8 cellular contexts compared by ENCODE assay signal in the genomic region with DNA sequence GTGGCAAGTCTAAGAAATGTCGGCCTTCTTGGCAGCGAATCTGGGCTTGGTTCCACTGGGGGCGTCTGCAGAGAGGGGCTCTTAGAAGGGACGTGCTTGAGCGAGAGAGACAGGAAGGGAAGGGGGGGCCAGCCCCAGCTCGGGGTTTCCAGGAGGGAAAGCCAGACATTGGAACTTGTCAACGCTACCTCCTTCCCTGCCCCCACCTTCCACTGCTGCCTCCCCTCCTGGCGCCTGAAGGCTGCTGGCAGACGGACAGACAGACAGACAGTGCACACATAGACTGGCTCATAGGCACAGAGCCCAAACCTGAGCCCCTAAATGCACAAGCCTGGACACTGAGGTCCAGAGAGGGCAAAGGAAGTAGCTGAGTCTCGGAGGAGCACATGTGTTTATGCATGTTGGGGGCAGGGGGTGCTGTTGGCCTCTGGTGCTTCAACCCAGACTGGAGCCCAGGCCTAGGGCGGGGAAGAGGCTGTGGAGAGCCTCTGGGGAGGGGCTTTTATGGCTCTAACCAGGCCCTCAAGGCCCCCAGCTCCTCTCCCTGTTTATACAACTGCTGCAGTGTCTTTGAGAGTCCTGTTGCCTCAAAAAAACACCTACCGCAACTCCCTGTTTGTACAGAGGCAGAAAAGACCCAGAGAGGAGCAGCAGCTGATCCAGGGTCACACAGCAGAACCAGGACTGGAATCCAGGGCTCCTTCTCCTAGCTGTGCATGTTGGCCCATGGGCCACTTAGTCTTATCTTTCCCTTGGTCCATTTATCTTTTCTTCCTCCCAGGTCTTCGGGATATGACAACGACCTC. TPM values are rescaled to one million over a fixed set of nuclear protein-coding genes. Genes with fewer than 3 reads are reported as not detected.
A peak's percentile ranks its signal among the peaks of the same experiment; 100 is the strongest.
DNase-seq lines count a peak whose midpoint lies in the region; ATAC-seq, FAIRE-seq and TF ChIP-seq lines count a peak whose summit lies in the region.

No MANE protein-coding gene starts in this region.

- intact Hi-C loops in activated T-helper 1 cell treated with anti-CD3 and anti-CD28 coated beads, Interleukin-12 subunit alpha, Interleukin-12 subunit beta, Interleukin-2, Interleukin-4 antibody, amounts not matched to agents 30 ng/mL and 10 ng/mL and 1 ng/mL, durations not matched to agents 14 hours and 24 hours and 36 hours (cut with micrococcal nuclease) = loop anchor here (1.0 to 2.0 kb wide), 6 partner anchors 33 to 140 kb away; a partner anchor contains a TSS
- intact Hi-C loops in pancreas (cut with DNase I) = no loop called here

- no peaks in the 10 kb centered on the region for H4K20me1 ChIP-seq in MM.1S (ENCODE audit: insufficient read depth, low read length)

- H3F3A ChIP-seq in MM.1S (ENCODE audit: insufficient read depth, low read length) = no peaks in the 10 kb centered on the region

- H3K9me2 ChIP-seq in MM.1S (replicated peaks; ENCODE audit: insufficient read depth, low read length) = no peaks in the 10 kb centered on the region

- H3K9ac ChIP-seq in MM.1S (ENCODE audit: low read length) = no peak overlapping the region

- H3K9me3 Mint-ChIP-seq in activated T-helper 1 cell treated with anti-CD3 and anti-CD28 coated beads, Interleukin-12 subunit alpha, Interleukin-12 subunit beta, Interleukin-2, Interleukin-4 antibody, amounts not matched to agents 30 ng/mL and 10 ng/mL and 1 ng/mL, durations not matched to agents 14 hours and 24 hours and 36 hours = no peaks in the 10 kb centered on the region
- peaks cover 32% of the 10 kb centered on the region for H3K9me3 Mint-ChIP-seq in glutamatergic neuron (ENCODE audit: unreplicated experiment)

- H3K27ac Mint-ChIP-seq in activated T-helper 1 cell treated with anti-CD3 and anti-CD28 coated beads, Interleukin-12 subunit alpha, Interleukin-12 subunit beta, Interleukin-2, Interleukin-4 antibody, amounts not matched to agents 30 ng/mL and 10 ng/mL and 1 ng/mL, durations not matched to agents 14 hours and 24 hours and 36 hours = peak overlapping the region; percentile 97
- H3K27ac Mint-ChIP-seq in glutamatergic neuron (ENCODE audit: unreplicated experiment) = peak overlapping the region; percentile 91

- DNase-seq in EH (ENCODE audit: low read depth) (peak; percentile 42), NCI-H82 (lab: John Stamatoyannopoulos, UW) (peak; percentile 79), glutamatergic neuron (peak; percentile 61), MM.1S (no peak), pancreas (no peak)
- peak; percentile 54 for DNase-seq in activated T-helper 1 cell treated with anti-CD3 and anti-CD28 coated beads, Interleukin-12 subunit alpha, Interleukin-12 subunit beta, Interleukin-2, Interleukin-4 antibody, amounts not matched to agents 30 ng/mL and 10 ng/mL and 1 ng/mL, durations not matched to agents 14 hours and 24 hours and 36 hours (ENCODE audit: low spot score)
- DNase-seq in stimulated activated CD4-positive, alpha-beta T cell treated with anti-CD3 and anti-CD28 coated beads, Interleukin-12 subunit alpha, Interleukin-12 subunit beta, amount 100 ng/mL, for 24 hours (ENCODE audit: low read depth in 2 of 2) = peak; percentile 43 to 64

- H2AFZ ChIP-seq in MM.1S (ENCODE audit: low read length) = no peak overlapping the region

- H3K9me3 ChIP-seq in MM.1S (replicated peaks; ENCODE audit: insufficient read depth, low read length) (no peaks in the 10 kb centered on the region), pancreas (no peaks in the 10 kb centered on the region)

- 50 to 61% methylated on average over 13 to 14 of the region's 14 CpGs for WGBS in pancreas, 2 donors

- peak overlapping the region; percentile 90 for H3K4me3 Mint-ChIP-seq in activated T-helper 1 cell treated with anti-CD3 and anti-CD28 coated beads, Interleukin-12 subunit alpha, Interleukin-12 subunit beta, Interleukin-2, Interleukin-4 antibody, amounts not matched to agents 30 ng/mL and 10 ng/mL and 1 ng/mL, durations not matched to agents 14 hours and 24 hours and 36 hours
- peak overlapping the region; percentile 72 for H3K4me3 Mint-ChIP-seq in glutamatergic neuron (ENCODE audit: unreplicated experiment)

- H3K4me2 ChIP-seq in MM.1S (ENCODE audit: low read depth, low read length) = no peak overlapping the region

- FAIRE-seq in pancreas (lab: Jason Lieb, UNC) = no peak

- H3K27me3 ChIP-seq in MM.1S (replicated peaks; ENCODE audit: insufficient read depth, low read length) = no peaks in the 10 kb centered on the region
- no peaks in the 10 kb centered on the region for H3K27me3 ChIP-seq in pancreas

- H3K4me1 Mint-ChIP-seq in activated T-helper 1 cell treated with anti-CD3 and anti-CD28 coated beads, Interleukin-12 subunit alpha, Interleukin-12 subunit beta, Interleukin-2, Interleukin-4 antibody, amounts not matched to agents 30 ng/mL and 10 ng/mL and 1 ng/mL, durations not matched to agents 14 hours and 24 hours and 36 hours (ENCODE audit: low read depth) = peaks cover 76% of the 10 kb centered on the region
- peaks cover 65% of the 10 kb centered on the region for H3K4me1 Mint-ChIP-seq in glutamatergic neuron (ENCODE audit: low read depth, unreplicated experiment)

- TF ChIP-seq CTCF in glutamatergic neuron (IDR thresholded peaks at IDR 0.05; ENCODE audit: partially characterized antibody, unreplicated experiment) = peak; percentile 13
- TF ChIP-seq CTCF in MM.1S (IDR thresholded peaks at IDR 0.05; ENCODE audit: low read length) = no peak
- no peak for TF ChIP-seq CTCF in pancreas (IDR thresholded peaks at IDR 0.05)

- no peaks in the 10 kb centered on the region for H3K79me2 ChIP-seq in MM.1S (ENCODE audit: low read length)

- no peaks in the 10 kb centered on the region for H3K36me3 ChIP-seq in MM.1S (replicated peaks; ENCODE audit: insufficient read depth, low read length)
- H3K36me3 ChIP-seq in pancreas = no peaks in the 10 kb centered on the region

- no peak overlapping the region for H3K4me3 ChIP-seq in MM.1S (ENCODE audit: low read length)
- no peak overlapping the region for H3K4me3 ChIP-seq in pancreas

- H3K4me1 ChIP-seq in MM.1S (ENCODE audit: low read length) (peaks cover 8% of the 10 kb centered on the region), pancreas (no peaks in the 10 kb centered on the region)

- H3K27ac ChIP-seq in MM.1S (ENCODE audit: low read length) = no peak overlapping the region
- no peak overlapping the region for H3K27ac ChIP-seq in pancreas

- H3K36me3 Mint-ChIP-seq in activated T-helper 1 cell treated with anti-CD3 and anti-CD28 coated beads, Interleukin-12 subunit alpha, Interleukin-12 subunit beta, Interleukin-2, Interleukin-4 antibody, amounts not matched to agents 30 ng/mL and 10 ng/mL and 1 ng/mL, durations not matched to agents 14 hours and 24 hours and 36 hours (ENCODE audit: low read depth) = no peaks in the 10 kb centered on the region
- H3K36me3 Mint-ChIP-seq in glutamatergic neuron (ENCODE audit: unreplicated experiment) = no peaks in the 10 kb centered on the region

- ATAC-seq in HG02798 (IDR thresholded peaks at IDR 0.05; ENCODE audit: poor library complexity, unreplicated experiment) (no peak), pancreas (no peak)

- H3K27me3 Mint-ChIP-seq in activated T-helper 1 cell treated with anti-CD3 and anti-CD28 coated beads, Interleukin-12 subunit alpha, Interleukin-12 subunit beta, Interleukin-2, Interleukin-4 antibody, amounts not matched to agents 30 ng/mL and 10 ng/mL and 1 ng/mL, durations not matched to agents 14 hours and 24 hours and 36 hours (ENCODE audit: insufficient read depth) = no peaks in the 10 kb centered on the region
- peaks cover 25% of the 10 kb centered on the region for H3K27me3 Mint-ChIP-seq in glutamatergic neuron (ENCODE audit: unreplicated experiment)

RNA-seq across cellular contexts. Expression of a gene that starts 33.1 kb away (rescaled TPM):
- 108 and 109 TPM in 2 replicates for total RNA-seq in activated T-helper 1 cell treated with anti-CD3 and anti-CD28 coated beads, Interleukin-12 subunit alpha, Interleukin-12 subunit beta, Interleukin-2, Interleukin-4 antibody, amounts not matched to agents 30 ng/mL and 10 ng/mL and 1 ng/mL, durations not matched to agents 14 hours and 24 hours and 36 hours
- total RNA-seq in glutamatergic neuron (ENCODE audit: unreplicated experiment) (47.0 TPM), pancreas (10 to 100 TPM; 42.2 to 83.2 (median 54.5) TPM)
- 10 to 100 TPM; 13.5 to 16.1 TPM for polyA plus RNA-seq in pancreas

Comparison
In these comparisons a context has a peak if more than half of its experiments do, and no peak if none do; other contexts are left out.
1. DNase-seq: peak in EH (single experiment), NCI-H82 (single experiment), activated T-helper 1 cell treated with anti-CD3 and anti-CD28 coated beads, Interleukin-12 subunit alpha, Interleukin-12 subunit beta, Interleukin-2, Interleukin-4 antibody, amounts not matched to agents 30 ng/mL and 10 ng/mL and 1 ng/mL, durations not matched to agents 14 hours and 24 hours and 36 hours (single experiment), glutamatergic neuron (single experiment) and stimulated activated CD4-positive, alpha-beta T cell treated with anti-CD3 and anti-CD28 coated beads, Interleukin-12 subunit alpha, Interleukin-12 subunit beta, amount 100 ng/mL, for 24 hours (2 of 2); none in MM.1S (single experiment) and pancreas (0 of 6).